Comparison of ENCODE assay signal across 39 cellular contexts in genomic region chr4:140871368-140871767, GRCh38.
"Had no signal": no experiment of that assay in that cellular context is flagged by ENCODE, and none has a peak within 500 bp of the region (broad histone marks: within the 10 kb centered on the region; RNA-seq: fewer than 3 reads in every experiment).

No MANE protein-coding gene starts in this region.

- H3K4me1 Mint-ChIP-seq: activated CD4-positive, alpha-beta memory T cell treated with anti-CD3 and anti-CD28 coated beads, Interleukin-2, amount 10 ng/mL, durations not matched to agents 7 days and 5 days; activated CD8-positive, alpha-beta memory T cell treated with anti-CD3 and anti-CD28 coated beads, Interleukin-2, amount 10 ng/mL, durations not matched to agents 7 days and 5 days; activated naive CD4-positive, alpha-beta T cell treated with anti-CD3 and anti-CD28 coated beads, Interleukin-2, amount 10 ng/mL, durations not matched to agents 7 days and 5 days; activated naive CD8-positive, alpha-beta T cell treated with anti-CD3 and anti-CD28 coated beads for 36 hours had no signal

- ATAC-seq: activated CD8-positive, alpha-beta memory T cell treated with anti-CD3 and anti-CD28 coated beads, Interleukin-2, amount 10 ng/mL, durations not matched to agents 7 days and 5 days; PC-3 had no signal

- H3K4me3 Mint-ChIP-seq: activated CD4-positive, alpha-beta memory T cell treated with anti-CD3 and anti-CD28 coated beads, Interleukin-2, amount 10 ng/mL, durations not matched to agents 7 days and 5 days; activated CD8-positive, alpha-beta memory T cell treated with anti-CD3 and anti-CD28 coated beads, Interleukin-2, amount 10 ng/mL, durations not matched to agents 7 days and 5 days; activated naive CD4-positive, alpha-beta T cell treated with anti-CD3 and anti-CD28 coated beads, Interleukin-2, amount 10 ng/mL, durations not matched to agents 7 days and 5 days; activated naive CD8-positive, alpha-beta T cell treated with anti-CD3 and anti-CD28 coated beads for 36 hours had no signal

- H3K27me3 Mint-ChIP-seq: activated naive CD8-positive, alpha-beta T cell treated with anti-CD3 and anti-CD28 coated beads for 36 hours had no signal

- H3K9me3 Mint-ChIP-seq: activated CD4-positive, alpha-beta memory T cell treated with anti-CD3 and anti-CD28 coated beads, Interleukin-2, amount 10 ng/mL, durations not matched to agents 7 days and 5 days; activated naive CD4-positive, alpha-beta T cell treated with anti-CD3 and anti-CD28 coated beads, Interleukin-2, amount 10 ng/mL, durations not matched to agents 7 days and 5 days; activated naive CD8-positive, alpha-beta T cell treated with anti-CD3 and anti-CD28 coated beads for 36 hours had no signal

- H3K36me3 Mint-ChIP-seq: activated CD8-positive, alpha-beta memory T cell treated with anti-CD3 and anti-CD28 coated beads, Interleukin-2, amount 10 ng/mL, durations not matched to agents 7 days and 5 days; activated naive CD4-positive, alpha-beta T cell treated with anti-CD3 and anti-CD28 coated beads, Interleukin-2, amount 10 ng/mL, durations not matched to agents 7 days and 5 days; activated naive CD8-positive, alpha-beta T cell treated with anti-CD3 and anti-CD28 coated beads for 36 hours had no signal

- DNase-seq: activated CD4-positive, alpha-beta memory T cell treated with anti-CD3 and anti-CD28 coated beads, Interleukin-2, amount 10 ng/mL, durations not matched to agents 7 days and 5 days; activated CD4-positive, alpha-beta T cell treated with anti-CD3 and anti-CD28 coated beads for 1 hour; activated CD4-positive, alpha-beta T cell treated with anti-CD3 and anti-CD28 coated beads for 48 hours; activated CD4-positive, CD25-positive, alpha-beta regulatory T cell; activated CD8-positive, alpha-beta memory T cell treated with anti-CD3 and anti-CD28 coated beads for 24 hours; activated CD8-positive, alpha-beta memory T cell treated with anti-CD3 and anti-CD28 coated beads, Interleukin-2, amount 10 ng/mL, durations not matched to agents 7 days and 5 days; activated CD8-positive, alpha-beta memory T cell treated with anti-CD3 and anti-CD28 coated beads, Interleukin-2, amount 50 U/mL, for 48 hours; activated effector memory CD4-positive, alpha-beta T cell treated with Interleukin-2 at 50 U/mL for 16 hours; activated naive CD4-positive, alpha-beta T cell treated with anti-CD3 and anti-CD28 coated beads, Interleukin-2, amount 10 ng/mL, durations not matched to agents 7 days and 5 days; activated naive CD8-positive, alpha-beta T cell treated with anti-CD3 and anti-CD28 coated beads for 36 hours; activated T-cell treated with anti-CD3 and anti-CD28 coated beads, Interleukin-2, amount 50 U/mL, for 48 hours; amniotic stem cell; aorta; brain microvascular endothelial cell; central memory CD4-positive, alpha-beta T cell; Kasumi-1; KG1; MG63; NCI-H1048; NCI-H1105 treated with DMSO at 0.1 percent for 48 hours; NCI-H1436; NCI-H1694; NCI-H1930; NCI-H2081 treated with DMSO at 0.1 percent for 48 hours; NCI-H2171 treated with DMSO at 0.1 percent for 48 hours; NCI-H226; NCI-H510A; NCI-H526 treated with DMSO at 0.1 percent for 48 hours; NCI-H82; NK-92 treated with Interleukin-12 subunit alpha and Interleukin-12 subunit beta, amount 100 ng/mL, for 24 hours; PC-3; Peyer's patch; RPMI8226; SHP77 treated with DMSO at 0.1 percent for 48 hours; SW 1271; T-helper 1 cell; T-helper 2 cell; T-helper 9 cell; WERI-Rb-1 had no signal

- H3K27ac Mint-ChIP-seq: activated CD4-positive, alpha-beta memory T cell treated with anti-CD3 and anti-CD28 coated beads, Interleukin-2, amount 10 ng/mL, durations not matched to agents 7 days and 5 days; activated CD8-positive, alpha-beta memory T cell treated with anti-CD3 and anti-CD28 coated beads, Interleukin-2, amount 10 ng/mL, durations not matched to agents 7 days and 5 days; activated naive CD4-positive, alpha-beta T cell treated with anti-CD3 and anti-CD28 coated beads, Interleukin-2, amount 10 ng/mL, durations not matched to agents 7 days and 5 days; activated naive CD8-positive, alpha-beta T cell treated with anti-CD3 and anti-CD28 coated beads for 36 hours had no signal
